ENCODE assay signal across 20 cellular contexts in the genomic region with DNA sequence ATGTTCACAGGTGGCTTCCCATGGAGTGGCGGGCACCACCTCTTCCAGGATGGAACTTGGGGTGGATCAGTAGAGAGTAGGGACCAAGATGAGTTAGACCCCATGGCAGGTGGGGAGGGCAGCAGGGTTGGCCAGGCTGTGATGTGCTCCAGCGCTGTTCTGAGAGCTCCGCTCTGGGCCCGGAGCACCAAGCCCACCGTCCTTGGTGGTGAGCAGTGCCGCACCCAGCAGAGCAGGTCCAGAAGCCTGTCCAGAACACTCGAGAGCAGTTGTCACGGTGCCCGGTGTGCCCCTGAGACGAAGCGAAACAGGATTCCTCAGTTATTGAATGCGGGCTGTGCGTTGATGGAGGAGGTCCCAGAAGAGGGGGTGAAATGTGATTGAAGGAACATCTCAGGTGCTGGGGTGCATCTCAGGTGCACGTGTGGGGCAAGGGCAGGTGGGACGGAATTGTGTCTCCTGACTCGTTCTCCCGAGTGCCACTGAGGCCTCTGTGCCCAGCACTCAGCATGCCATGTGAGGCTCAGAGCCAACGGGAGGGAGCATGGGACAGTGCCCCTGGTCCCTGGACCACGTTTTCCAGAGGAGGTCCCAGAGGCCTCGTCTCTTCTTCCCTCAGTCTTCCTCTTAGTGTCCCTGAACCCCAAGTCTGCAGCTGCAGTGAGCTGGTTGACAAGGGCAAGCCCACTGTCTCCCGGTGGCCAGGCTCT. TPM values are rescaled to one million over a fixed set of nuclear protein-coding genes. Genes with fewer than 3 reads are reported as not detected.
DNase-seq lines count a peak whose midpoint lies in the region; ATAC-seq lines count a peak whose summit lies in the region.
"Had no signal": no experiment of that assay in that cellular context is flagged by ENCODE, and none has a peak within 500 bp of the region (broad histone marks: within the 10 kb centered on the region; RNA-seq: fewer than 3 reads in every experiment).

No MANE protein-coding gene starts in this region.

- peak overlapping the region; percentile 60 for H2AK5ac ChIP-seq in neuronal stem cell (ENCODE audit: low read depth, low read length)

- H3K4me1 ChIP-seq in neuronal stem cell (ENCODE audit: control insufficient read depth in 2 of 2, insufficient read depth in 1 of 2, low read depth in 1 of 2, low read length in 2 of 2) = no peaks in the 10 kb centered on the region
- no peaks in the 10 kb centered on the region for H3K4me1 ChIP-seq in aorta (ENCODE audit: control insufficient read depth in 1 of 2, insufficient read depth in 2 of 2, low read length in 2 of 2)
- H3K4me1 ChIP-seq: A549, HAP-1 had no signal

- no peak for ATAC-seq in aorta (ENCODE audit: low FRiP score)
- ATAC-seq in HG03469 (IDR thresholded peaks at IDR 0.05; ENCODE audit: unreplicated experiment) = no peak
- ATAC-seq in sciatic nerve = no peak
- ATAC-seq: A549, HepG2 had no signal

- no peak overlapping the region for H4K91ac ChIP-seq in neuronal stem cell (ENCODE audit: low read depth, low read length, poor library complexity)

- no CpG with 5 or more reads among the region's 21 CpGs for WGBS in neuronal stem cell (ENCODE audit: extremely low coverage in 2 of 2, insufficient read length in 2 of 2, insufficient replicate concordance in 1 of 2), 2 donors
- WGBS in aorta, 2 donors = 85 to 87% methylated on average over 21 of the region's 21 CpGs

- H2BK5ac ChIP-seq in neuronal stem cell (ENCODE audit: low read length) = no peak overlapping the region

- peaks cover 13% of the 10 kb centered on the region for H3K27me3 Mint-ChIP-seq in activated naive CD4-positive, alpha-beta T cell treated with anti-CD3 and anti-CD28 coated beads, Interleukin-2, amount 50 U/mL, for 24 hours
- H3K27me3 Mint-ChIP-seq in activated naive CD4-positive, alpha-beta T cell treated with anti-CD3 and anti-CD28 coated beads, Interleukin-2, amount 10 ng/mL, durations not matched to agents 7 days and 5 days = peaks cover 18% of the 10 kb centered on the region
- H3K27me3 Mint-ChIP-seq in dendritic cell treated with granulocyte-macrophage colony-stimulating factor and Interleukin-4, amounts not matched to agents 40 ng/mL and 50 ng/mL, for 4 days = peaks cover 48% of the 10 kb centered on the region

- no peaks in the 10 kb centered on the region for H3K79me1 ChIP-seq in neuronal stem cell (ENCODE audit: low read depth, low read length)

- DNase-seq in activated naive CD4-positive, alpha-beta T cell treated with anti-CD3 and anti-CD28 coated beads, Interleukin-2, amount 10 ng/mL, durations not matched to agents 7 days and 5 days = no peak
- DNase-seq in neuronal stem cell (ENCODE audit: low spot score) = no peak
- peak; percentile 31 to 58 for DNase-seq in aorta
- DNase-seq in nucleus accumbens (lab: John Stamatoyannopoulos, UW) = no peak
- DNase-seq in sciatic nerve (ENCODE audit: low spot score) = no peak
- DNase-seq: AML-193; CD4-positive, alpha-beta memory T cell; DMS153; DMS79; GDM1; GM23248 had no signal

- no peak overlapping the region for H2BK120ac ChIP-seq in neuronal stem cell (ENCODE audit: low read depth, low read length)

- H3K27me3 ChIP-seq in neuronal stem cell (ENCODE audit: control insufficient read depth in 3 of 3, insufficient read depth in 3 of 3, low read depth in 1 of 3, low read length in 3 of 3) = peaks cover 0 to 36% (median 0%) of the 10 kb centered on the region in 3 experiments
- no peaks in the 10 kb centered on the region for H3K27me3 ChIP-seq in aorta (ENCODE audit: control insufficient read depth in 1 of 2, insufficient read depth in 2 of 2, low read length in 1 of 2)

- H3K4me3 ChIP-seq in neuronal stem cell (ENCODE audit: low read length in 2 of 2) = no peak overlapping the region
- H3K4me3 ChIP-seq in aorta (ENCODE audit: low read length in 2 of 2) = no peak overlapping the region
- H3K4me3 ChIP-seq: A549, GM23248, HAP-1 had no signal

- H3K4ac ChIP-seq in neuronal stem cell (ENCODE audit: low read length) = no peak overlapping the region

- no peak overlapping the region for H2BK15ac ChIP-seq in neuronal stem cell (ENCODE audit: low read length)

- intact Hi-C loops in dendritic cell treated with granulocyte-macrophage colony-stimulating factor and Interleukin-4, amounts not matched to agents 40 ng/mL and 50 ng/mL, for 4 days (cut with micrococcal nuclease) = loop anchor here (5.0 kb wide), 1 partner anchor 43 kb away; no protein-coding TSS in a partner anchor
- intact Hi-C loops in aorta (cut with DNase I) (no loop called here), sciatic nerve (cut with DNase I) (no loop called here)

- no peak overlapping the region for H2AFZ ChIP-seq in neuronal stem cell (ENCODE audit: low read length)
- H2AFZ ChIP-seq: GM23248 had no signal

- H3K36me3 ChIP-seq in neuronal stem cell (replicated peaks in 1 of 2; ENCODE audit: control insufficient read depth in 2 of 2, insufficient read depth in 2 of 2, low read length in 2 of 2) (no peaks in the 10 kb centered on the region), aorta (ENCODE audit: control insufficient read depth in 1 of 2, insufficient read depth in 2 of 2, low read length in 1 of 2) (no peaks in the 10 kb centered on the region)
- H3K36me3 ChIP-seq: HAP-1 had no signal

- no peak overlapping the region for H3K4me3 Mint-ChIP-seq in activated naive CD4-positive, alpha-beta T cell treated with anti-CD3 and anti-CD28 coated beads, Interleukin-2, amount 50 U/mL, for 24 hours
- no peak overlapping the region for H3K4me3 Mint-ChIP-seq in activated naive CD4-positive, alpha-beta T cell treated with anti-CD3 and anti-CD28 coated beads, Interleukin-2, amount 10 ng/mL, durations not matched to agents 7 days and 5 days
- H3K4me3 Mint-ChIP-seq in dendritic cell treated with granulocyte-macrophage colony-stimulating factor and Interleukin-4, amounts not matched to agents 40 ng/mL and 50 ng/mL, for 4 days = peak overlapping the region; percentile 51
- H3K4me3 Mint-ChIP-seq: CD4-positive, alpha-beta memory T cell had no signal

- no peaks in the 10 kb centered on the region for H3K36me3 Mint-ChIP-seq in activated naive CD4-positive, alpha-beta T cell treated with anti-CD3 and anti-CD28 coated beads, Interleukin-2, amount 50 U/mL, for 24 hours
- H3K36me3 Mint-ChIP-seq in activated naive CD4-positive, alpha-beta T cell treated with anti-CD3 and anti-CD28 coated beads, Interleukin-2, amount 10 ng/mL, durations not matched to agents 7 days and 5 days = no peaks in the 10 kb centered on the region
- peaks cover under 1% of the 10 kb centered on the region for H3K36me3 Mint-ChIP-seq in dendritic cell treated with granulocyte-macrophage colony-stimulating factor and Interleukin-4, amounts not matched to agents 40 ng/mL and 50 ng/mL, for 4 days (ENCODE audit: low read depth)
- H3K36me3 Mint-ChIP-seq: CD4-positive, alpha-beta memory T cell; IgD-negative memory B cell had no signal

- H3K9ac ChIP-seq in neuronal stem cell (ENCODE audit: low read depth, low read length, poor library complexity) = no peak overlapping the region
- H3K9ac ChIP-seq: GM23248 had no signal

- H3K18ac ChIP-seq in neuronal stem cell (ENCODE audit: low read length) = no peak overlapping the region

- no peak overlapping the region for H3K14ac ChIP-seq in neuronal stem cell (ENCODE audit: low read length)

- H3K23ac ChIP-seq in neuronal stem cell (ENCODE audit: low read depth, low read length, poor library complexity) = no peak overlapping the region

- H3K27ac ChIP-seq in neuronal stem cell (replicated peaks; ENCODE audit: low read length) = no peak overlapping the region
- H3K27ac ChIP-seq in aorta (ENCODE audit: low read depth in 1 of 2, low read length in 2 of 2) = no peak overlapping the region
- H3K27ac ChIP-seq: 22Rv1, A549, GM23248 had no signal

- peak overlapping the region; percentile 41 for H3K27ac Mint-ChIP-seq in activated naive CD4-positive, alpha-beta T cell treated with anti-CD3 and anti-CD28 coated beads, Interleukin-2, amount 50 U/mL, for 24 hours
- no peak overlapping the region for H3K27ac Mint-ChIP-seq in activated naive CD4-positive, alpha-beta T cell treated with anti-CD3 and anti-CD28 coated beads, Interleukin-2, amount 10 ng/mL, durations not matched to agents 7 days and 5 days
- peak overlapping the region; percentile 85 for H3K27ac Mint-ChIP-seq in dendritic cell treated with granulocyte-macrophage colony-stimulating factor and Interleukin-4, amounts not matched to agents 40 ng/mL and 50 ng/mL, for 4 days
- H3K27ac Mint-ChIP-seq: IgD-negative memory B cell had no signal

- H4K8ac ChIP-seq in neuronal stem cell (ENCODE audit: low read depth, low read length) = no peak overlapping the region

- CTCF ChIA-PET in activated naive CD4-positive, alpha-beta T cell treated with anti-CD3 and anti-CD28 coated beads, Interleukin-2, amount 10 ng/mL, durations not matched to agents 7 days and 5 days (lab: Charles Lee) = interaction anchor here (0.9 kb wide), 1 partner anchor 18 kb away, joined by 3 read pairs; no protein-coding TSS in a partner anchor

- H3K9me3 Mint-ChIP-seq in activated naive CD4-positive, alpha-beta T cell treated with anti-CD3 and anti-CD28 coated beads, Interleukin-2, amount 50 U/mL, for 24 hours = no peaks in the 10 kb centered on the region
- no peaks in the 10 kb centered on the region for H3K9me3 Mint-ChIP-seq in activated naive CD4-positive, alpha-beta T cell treated with anti-CD3 and anti-CD28 coated beads, Interleukin-2, amount 10 ng/mL, durations not matched to agents 7 days and 5 days
- H3K9me3 Mint-ChIP-seq in dendritic cell treated with granulocyte-macrophage colony-stimulating factor and Interleukin-4, amounts not matched to agents 40 ng/mL and 50 ng/mL, for 4 days = peaks cover 2% of the 10 kb centered on the region

- H3K9me3 ChIP-seq in neuronal stem cell (replicated peaks in 1 of 2; ENCODE audit: control insufficient read depth in 2 of 2, insufficient read depth in 1 of 2, low read depth in 1 of 2, low read length in 2 of 2) (peaks cover 0 to 3% of the 10 kb centered on the region in 2 donors), aorta (ENCODE audit: control insufficient read depth, low read length) (peaks cover 2% of the 10 kb centered on the region)
- H3K9me3 ChIP-seq: A549, HAP-1 had no signal

- H3K4me2 ChIP-seq in neuronal stem cell (ENCODE audit: insufficient read depth, low read length, poor library complexity, severe bottlenecking) = no peak overlapping the region
- H3K4me2 ChIP-seq: A549 had no signal

- no peaks in the 10 kb centered on the region for H3K4me1 Mint-ChIP-seq in activated naive CD4-positive, alpha-beta T cell treated with anti-CD3 and anti-CD28 coated beads, Interleukin-2, amount 50 U/mL, for 24 hours
- no peaks in the 10 kb centered on the region for H3K4me1 Mint-ChIP-seq in activated naive CD4-positive, alpha-beta T cell treated with anti-CD3 and anti-CD28 coated beads, Interleukin-2, amount 10 ng/mL, durations not matched to agents 7 days and 5 days
- peaks cover 43% of the 10 kb centered on the region for H3K4me1 Mint-ChIP-seq in dendritic cell treated with granulocyte-macrophage colony-stimulating factor and Interleukin-4, amounts not matched to agents 40 ng/mL and 50 ng/mL, for 4 days (ENCODE audit: low read depth)
- H3K4me1 Mint-ChIP-seq: CD4-positive, alpha-beta memory T cell had no signal

- no peak overlapping the region for H2BK12ac ChIP-seq in neuronal stem cell (ENCODE audit: low read length)

RNA-seq across cellular contexts. Expression of a gene that starts 39.5 kb away (rescaled TPM):
- 874 TPM for polyA plus RNA-seq in neuronal stem cell (2013, experiment 1 of 2)
- 829 TPM for polyA plus RNA-seq in neuronal stem cell (2013, experiment 2 of 2)
- total RNA-seq in aorta (100 to 1,000 TPM; 245 to 289 TPM), sciatic nerve (277 TPM)
- polyA plus RNA-seq in aorta = 1,000 to 10,000 TPM in 1 of 2 donors, 100 to 1,000 TPM in 1; 549 to 1,007 TPM

RNA-seq across cellular contexts. Expression of a gene that starts 39.7 kb away (rescaled TPM):
- 25.0 TPM for polyA plus RNA-seq in neuronal stem cell (2013, experiment 1 of 2)
- 25.5 TPM for polyA plus RNA-seq in neuronal stem cell (2013, experiment 2 of 2)
- total RNA-seq in aorta (10 to 100 TPM; 18.7 to 19.2 TPM), sciatic nerve (29.2 TPM)
- 10 to 100 TPM; 14.5 to 23.0 TPM for polyA plus RNA-seq in aorta

RNA-seq across cellular contexts. Expression of a gene that starts 59.9 kb away (rescaled TPM):
- polyA plus RNA-seq in neuronal stem cell (2013, experiment 1 of 2) = 1.3 TPM
- 1.5 TPM for polyA plus RNA-seq in neuronal stem cell (2013, experiment 2 of 2)
- total RNA-seq in aorta (10 to 100 TPM; 12.5 to 25.2 TPM), sciatic nerve (19.1 TPM)
- polyA plus RNA-seq in aorta = 10 to 100 TPM in 1 of 2 donors, 1 to 10 TPM in 1; 3.7 to 13.3 TPM
- total RNA-seq: Daoy, GM23248, HepG2 had no signal
- polyA plus RNA-seq: HepG2 had no signal

Comparison
In these comparisons a context has a peak if more than half of its experiments do, and no peak if none do; other contexts are left out.
1. DNase-seq: peak in aorta (2 of 2); none in activated naive CD4-positive, alpha-beta T cell treated with anti-CD3 and anti-CD28 coated beads, Interleukin-2, amount 10 ng/mL, durations not matched to agents 7 days and 5 days (single experiment), neuronal stem cell (single experiment), nucleus accumbens (0 of 56) and sciatic nerve (single experiment).